Comparison of ENCODE assay signal across 10 cellular contexts in genomic region chr16:82580293-82580900, GRCh38. TPM values are rescaled to one million over a fixed set of nuclear protein-coding genes. Genes with fewer than 3 reads are reported as not detected.
DNase-seq lines count a peak whose midpoint lies in the region; ATAC-seq and TF ChIP-seq lines count a peak whose summit lies in the region.
"Had no signal": no experiment of that assay in that cellular context is flagged by ENCODE, and none has a peak within 500 bp of the region (broad histone marks: within the 10 kb centered on the region; RNA-seq: fewer than 3 reads in every experiment).

No MANE protein-coding gene starts in this region.

- intact Hi-C loops in CD8-positive, alpha-beta T cell (cut with DNase I, micrococcal nuclease) = no loop called here

- no peak overlapping the region for H3K4me3 Mint-ChIP-seq in CD8-positive, alpha-beta T cell
- H3K4me3 Mint-ChIP-seq: memory B cell had no signal

- no peak overlapping the region for H3K4me3 ChIP-seq in RWPE2 (ENCODE audit: severe bottlenecking)
- no peak overlapping the region for H3K4me3 ChIP-seq in CD8-positive, alpha-beta T cell (ENCODE audit: low read depth, low read length)

- no peaks in the 10 kb centered on the region for H3K36me3 Mint-ChIP-seq in CD8-positive, alpha-beta T cell
- H3K36me3 Mint-ChIP-seq: memory B cell had no signal

- POLR2A ChIA-PET in CD8-positive, alpha-beta T cell (lab: Charles Lee) = no interaction called here

- no peaks in the 10 kb centered on the region for H3K4me1 Mint-ChIP-seq in CD8-positive, alpha-beta T cell (ENCODE audit: low read depth)
- H3K4me1 Mint-ChIP-seq: memory B cell had no signal

- no peaks in the 10 kb centered on the region for H3K36me3 ChIP-seq in RWPE2 (ENCODE audit: low read depth)
- no peaks in the 10 kb centered on the region for H3K36me3 ChIP-seq in CD8-positive, alpha-beta T cell (ENCODE audit: insufficient read depth, low read length)

- H3K27me3 Mint-ChIP-seq in CD8-positive, alpha-beta T cell (ENCODE audit: low read depth) = peaks cover 3% of the 10 kb centered on the region

- H3K27ac Mint-ChIP-seq in CD8-positive, alpha-beta T cell = no peak overlapping the region
- H3K27ac Mint-ChIP-seq: memory B cell had no signal

- no peak overlapping the region for H3K27ac ChIP-seq in 22Rv1
- H3K27ac ChIP-seq in RWPE2 (ENCODE audit: poor library complexity, severe bottlenecking) = no peak overlapping the region
- no peak overlapping the region for H3K27ac ChIP-seq in CD8-positive, alpha-beta T cell (ENCODE audit: low read depth, low read length)

- TF ChIP-seq CTCF in 22Rv1 (IDR thresholded peaks at IDR 0.05) (peak; percentile 48), RWPE2 (IDR thresholded peaks at IDR 0.05; ENCODE audit: poor library complexity, severe bottlenecking) (peak; percentile 61)
- no peak for TF ChIP-seq CTCF in CD8-positive, alpha-beta T cell (IDR thresholded peaks at IDR 0.05)

- DNase-seq in H4 (ENCODE audit: low spot score) (peak; percentile 21), RWPE2 (ENCODE audit: low spot score) (no peak), hypothalamus (lab: John Stamatoyannopoulos, UW) (peak in 30 of 51 donors; percentile 0 to 67 (median 23)), NCI-H446 (lab: John Stamatoyannopoulos, UW) (no peak)
- DNase-seq in stimulated activated CD4-positive, alpha-beta T cell treated with anti-CD3 and anti-CD28 coated beads, Interleukin-4, amount 100 ng/mL, for 1 hour = no peak
- DNase-seq in CD8-positive, alpha-beta T cell = no peak
- no peak for DNase-seq in stimulated activated CD4-positive, alpha-beta T cell treated with anti-CD3 and anti-CD28 coated beads, Interleukin-15, amount 100 ng/mL, for 24 hours

- CTCF ChIA-PET in CD8-positive, alpha-beta T cell (lab: Charles Lee) = no interaction called here

- H3K27me3 ChIP-seq in RWPE2 (ENCODE audit: insufficient read depth, poor library complexity, severe bottlenecking) = peaks cover 4% of the 10 kb centered on the region
- H3K27me3 ChIP-seq in CD8-positive, alpha-beta T cell (ENCODE audit: insufficient read depth, low read length) = no peaks in the 10 kb centered on the region

- no peaks in the 10 kb centered on the region for H3K4me1 ChIP-seq in RWPE2 (ENCODE audit: insufficient read depth, poor library complexity, severe bottlenecking)
- H3K4me1 ChIP-seq in CD8-positive, alpha-beta T cell (ENCODE audit: insufficient read depth, low read length) = no peaks in the 10 kb centered on the region

- peak; percentile 71 for ATAC-seq in RWPE2 (ENCODE audit: low read depth)
- ATAC-seq in CD8-positive, alpha-beta T cell = no peak

- no peaks in the 10 kb centered on the region for H3K9me3 Mint-ChIP-seq in CD8-positive, alpha-beta T cell
- H3K9me3 Mint-ChIP-seq: memory B cell had no signal

- H3K9me3 ChIP-seq in RWPE2 (ENCODE audit: severe bottlenecking) = no peaks in the 10 kb centered on the region
- H3K9me3 ChIP-seq in CD8-positive, alpha-beta T cell (ENCODE audit: low read length) = no peaks in the 10 kb centered on the region

RNA-seq across cellular contexts. Expression of gene CDH13, which starts 46.4 kb away (rescaled TPM):
- total RNA-seq in H4 (2014; rRNA removed; shearing (Covaris generic)) = 0.51 TPM in 1 of 2 replicates, not detected in the other
- total RNA-seq in CD8-positive, alpha-beta T cell = not detected
- total RNA-seq: T-helper 1 cell treated with Interleukin-12 subunit alpha and Interleukin-12 subunit beta and Interleukin-4 antibody, amounts not matched to agents 30 ng/mL and 1 ng/mL, for 36 hours had no signal

Comparison
In these comparisons a context has a peak if more than half of its experiments do, and no peak if none do; other contexts are left out.
1. DNase-seq: peak in H4 (single experiment) and hypothalamus (30 of 51); none in RWPE2 (single experiment), stimulated activated CD4-positive, alpha-beta T cell treated with anti-CD3 and anti-CD28 coated beads, Interleukin-4, amount 100 ng/mL, for 1 hour (single experiment), CD8-positive, alpha-beta T cell (0 of 7), stimulated activated CD4-positive, alpha-beta T cell treated with anti-CD3 and anti-CD28 coated beads, Interleukin-15, amount 100 ng/mL, for 24 hours (single experiment) and NCI-H446 (0 of 2).